ENCODE assay signal across 13 cellular contexts in the genomic region with DNA sequence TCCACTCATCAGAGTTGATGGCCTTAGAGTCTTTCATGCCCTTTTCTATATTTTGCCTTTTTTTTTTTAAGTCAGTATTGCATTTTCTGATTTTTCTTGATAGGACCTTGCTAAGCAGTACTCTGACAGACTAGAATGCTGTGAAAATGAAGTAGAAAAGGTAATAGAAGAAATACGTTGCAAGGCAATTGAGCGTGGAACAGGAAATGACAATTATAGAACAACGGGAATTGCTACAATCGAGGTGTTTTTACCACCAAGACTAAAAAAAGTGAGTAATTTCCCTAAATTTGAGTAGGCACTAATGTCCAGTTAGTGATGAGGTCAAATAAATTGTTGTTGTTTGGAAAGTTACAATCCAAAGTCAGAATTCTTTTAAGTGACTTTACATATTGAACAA. TPM values are rescaled to one million over a fixed set of nuclear protein-coding genes. Genes with fewer than 3 reads are reported as not detected.
DNase-seq lines count a peak whose midpoint lies in the region; ATAC-seq, FAIRE-seq and TF ChIP-seq lines count a peak whose summit lies in the region.
"Had no signal": no experiment of that assay in that cellular context is flagged by ENCODE, and none has a peak within 500 bp of the region (broad histone marks: within the 10 kb centered on the region; RNA-seq: fewer than 3 reads in every experiment).

No MANE protein-coding gene starts in this region.

- H3K79me2 ChIP-seq in HepG2 (ENCODE audit: insufficient read depth, low read length), result peaks cover 2% of the 10 kb centered on the region
- peaks cover 8% of the 10 kb centered on the region for H3K79me2 ChIP-seq in neural progenitor cell (ENCODE audit: low read depth)

- intact Hi-C loops in activated B cell treated with CpG ODN at 0.5 μM for 24 hours (cut with micrococcal nuclease), result loop anchor here (10.0 kb wide), 3 partner anchors 294 to 1634 kb away; partner anchors contain the start of genes CDK5, SLC4A2 and XRCC2
- intact Hi-C loops in HepG2 (cut with micrococcal nuclease; ENCODE audit: unreplicated experiment), result no loop called here
- intact Hi-C loops in thyroid gland (cut with DNase I), result no loop called here

- no peaks in the 10 kb centered on the region for H3K27me3 ChIP-seq in HepG2 (ENCODE audit: control insufficient read depth in 1 of 2, insufficient read depth in 2 of 2, low read length in 2 of 2)
- no peaks in the 10 kb centered on the region for H3K27me3 ChIP-seq in thyroid gland
- H3K27me3 ChIP-seq in neural progenitor cell, result no peaks in the 10 kb centered on the region
- H3K27me3 ChIP-seq: ascending aorta had no signal

- DNase-seq in activated naive CD4-positive, alpha-beta T cell treated with Interleukin-2 at 50 U/mL for 16 hours, result no peak
- no peak for DNase-seq in activated B cell treated with CpG ODN at 0.5 μM for 24 hours
- DNase-seq in HepG2 (ENCODE audit: low spot score), result no peak
- no peak for DNase-seq in thyroid gland
- no peak for DNase-seq in neural progenitor cell (ENCODE audit: low spot score)
- DNase-seq in retina, result no peak
- DNase-seq: NCI-H1436 treated with DMSO at 0.1 percent for 48 hours, NCI-H526 treated with DMSO at 0.1 percent for 48 hours, right cardiac atrium had no signal

- H3K4me2 ChIP-seq in HepG2 (ENCODE audit: low read depth, low read length) (peak overlapping the region; percentile 90), neural progenitor cell (no peak overlapping the region)

- H3K9ac ChIP-seq in HepG2 (ENCODE audit: insufficient read depth, low read depth, low read length), result peak overlapping the region; percentile 68; the same call in 1 of the 2 replicates
- H3K9ac ChIP-seq in neural progenitor cell, result no peak overlapping the region

- no peak for FAIRE-seq in HepG2 (lab: Jason Lieb, UNC)
- FAIRE-seq: endometrium had no signal

- H3K4me3 Mint-ChIP-seq in activated naive CD4-positive, alpha-beta T cell treated with anti-CD3 and anti-CD28 coated beads, Interleukin-2, amount 50 U/mL, for 24 hours, result peak overlapping the region; percentile 82
- H3K4me3 Mint-ChIP-seq in activated B cell treated with CpG ODN at 0.5 μM for 24 hours (peak overlapping the region; percentile 88), neural progenitor cell (no peak overlapping the region)

- CTCF ChIA-PET in activated B cell treated with CpG ODN at 0.5 μM for 24 hours (lab: Charles Lee), result interaction anchor here (4.3 to 7.4 kb wide), 2 partner anchors 9 to 32 kb away, joined by 27 to 205 read pairs; partner anchors contain the start of gene NUB1
- CTCF ChIA-PET in HepG2 (lab: Yijun Ruan, JAX; ENCODE audit: low intra/inter-chr PET ratio, low total read pairs), result interaction anchor here (3.0 kb wide), 1 partner anchor 34 kb away, joined by 60 read pairs; no protein-coding TSS in a partner anchor

- H2AFZ ChIP-seq in HepG2 (ENCODE audit: low read length) (no peak overlapping the region), neural progenitor cell (replicated peaks) (no peak overlapping the region)

- 98% methylated on average over 4 of the region's 4 CpGs for WGBS in HepG2 (ENCODE audit: low lambda C conversion rate)
- 76 to 78% methylated on average over 4 of the region's 4 CpGs for WGBS in thyroid gland, 2 donors

- no peak for TF ChIP-seq RAD21 in HepG2 (CRISPR knock-in tag; IDR thresholded peaks at IDR 0.05)

- H3K4me1 Mint-ChIP-seq in activated naive CD4-positive, alpha-beta T cell treated with anti-CD3 and anti-CD28 coated beads, Interleukin-2, amount 50 U/mL, for 24 hours, result peaks cover 68% of the 10 kb centered on the region
- H3K4me1 Mint-ChIP-seq in activated B cell treated with CpG ODN at 0.5 μM for 24 hours (peaks cover 64% of the 10 kb centered on the region), neural progenitor cell (peaks cover 7% of the 10 kb centered on the region)

- BruUV-seq in HepG2 (replicated peaks; lab: Mats Ljungman, UMichigan), result no TSS peak

- TF ChIP-seq CTCF in activated B cell treated with CpG ODN at 0.5 μM for 24 hours (IDR thresholded peaks at IDR 0.05), result no peak
- TF ChIP-seq CTCF in HepG2 (CRISPR knock-in tag; IDR thresholded peaks at IDR 0.05), result no peak
- no peak for TF ChIP-seq CTCF in thyroid gland (IDR thresholded peaks at IDR 0.05)
- no peak for TF ChIP-seq CTCF in neural progenitor cell (IDR thresholded peaks at IDR 0.05)

- no peak for TF ChIP-seq POLR2A in HepG2 (IDR thresholded peaks at IDR 0.05; ENCODE audit: insufficient read depth in 1 of 2, low read depth in 2 of 2, low read length in 2 of 2)
- TF ChIP-seq POLR2A in thyroid gland (IDR thresholded peaks at IDR 0.05), result no peak

- H3K36me3 ChIP-seq in HepG2 (replicated peaks in 1 of 2; ENCODE audit: control insufficient read depth in 1 of 2, insufficient read depth in 2 of 2, low read length in 2 of 2), result peaks cover 21 to 40% of the 10 kb centered on the region in 2 experiments
- peaks cover 25 to 39% of the 10 kb centered on the region in 2 donors for H3K36me3 ChIP-seq in thyroid gland
- H3K36me3 ChIP-seq in neural progenitor cell, result no peaks in the 10 kb centered on the region

- H3F3A ChIP-seq in neural progenitor cell (ENCODE audit: low read depth), result peaks cover 17% of the 10 kb centered on the region

- no peaks in the 10 kb centered on the region for H3K9me3 Mint-ChIP-seq in activated naive CD4-positive, alpha-beta T cell treated with anti-CD3 and anti-CD28 coated beads, Interleukin-2, amount 50 U/mL, for 24 hours
- H3K9me3 Mint-ChIP-seq in activated B cell treated with CpG ODN at 0.5 μM for 24 hours (no peaks in the 10 kb centered on the region), neural progenitor cell (no peaks in the 10 kb centered on the region)

- H3K4me1 ChIP-seq in HepG2 (ENCODE audit: insufficient read depth, low read length) (peaks cover 27% of the 10 kb centered on the region), thyroid gland (peaks cover 11 to 14% of the 10 kb centered on the region in 2 donors), neural progenitor cell (no peaks in the 10 kb centered on the region)

- peak overlapping the region; percentile 97 for H3K27ac Mint-ChIP-seq in activated naive CD4-positive, alpha-beta T cell treated with anti-CD3 and anti-CD28 coated beads, Interleukin-2, amount 50 U/mL, for 24 hours
- H3K27ac Mint-ChIP-seq in activated B cell treated with CpG ODN at 0.5 μM for 24 hours (peak overlapping the region; percentile 99), neural progenitor cell (no peak overlapping the region)

- peak overlapping the region in 2 of 3 experiments; percentile 56 to 69; a peak in 2 of 6 replicates for H3K4me3 ChIP-seq in HepG2 (replicated peaks in 1 of 3; ENCODE audit: insufficient read depth in 1 of 3, low read depth in 2 of 3, low read length in 3 of 3)
- no peak overlapping the region for H3K4me3 ChIP-seq in thyroid gland (replicated peaks in 1 of 3)
- no peak overlapping the region for H3K4me3 ChIP-seq in neural progenitor cell
- H3K4me3 ChIP-seq: ascending aorta had no signal

- POLR2A ChIA-PET in activated B cell treated with CpG ODN at 0.5 μM for 24 hours (lab: Charles Lee) (interaction anchor here (0.9 kb wide), 1 partner anchor 283 kb away, joined by 3 read pairs; no protein-coding TSS in a partner anchor), HepG2 (lab: Yijun Ruan, JAX) (interaction anchor here (2.2 kb wide), 1 partner anchor 8 kb away, joined by 11 read pairs; the partner anchor contains the start of gene NUB1)

- no peaks in the 10 kb centered on the region for H3K27me3 Mint-ChIP-seq in activated naive CD4-positive, alpha-beta T cell treated with anti-CD3 and anti-CD28 coated beads, Interleukin-2, amount 50 U/mL, for 24 hours
- no peaks in the 10 kb centered on the region for H3K27me3 Mint-ChIP-seq in activated B cell treated with CpG ODN at 0.5 μM for 24 hours
- H3K27me3 Mint-ChIP-seq in neural progenitor cell (ENCODE audit: insufficient read depth, low read depth), result peaks cover 2% of the 10 kb centered on the region

- TF ChIP-seq EP300 in HepG2 (IDR thresholded peaks at IDR 0.05; ENCODE audit: low read depth in 2 of 2, low read length in 2 of 2) (no peak), HepG2 (CRISPR knock-in tag; IDR thresholded peaks at IDR 0.05; ENCODE audit: borderline replicate concordance) (no peak)

- peaks cover 5% of the 10 kb centered on the region; the same call in 1 of the 2 replicates for H4K20me1 ChIP-seq in HepG2 (ENCODE audit: insufficient read depth, low read length)
- peaks cover 11% of the 10 kb centered on the region for H4K20me1 ChIP-seq in neural progenitor cell (ENCODE audit: low read depth)

- H3K27ac ChIP-seq in HepG2 (ENCODE audit: extremely low read length, insufficient read depth, low read length) (peak overlapping the region; percentile 83), thyroid gland (peak overlapping the region; percentile 61 to 86 (median 84)), neural progenitor cell (no peak overlapping the region)
- H3K27ac ChIP-seq: ascending aorta had no signal

- H3K9me3 ChIP-seq in HepG2 (ENCODE audit: low read length) (no peaks in the 10 kb centered on the region), thyroid gland (no peaks in the 10 kb centered on the region), neural progenitor cell (ENCODE audit: low read depth) (no peaks in the 10 kb centered on the region)
- H3K9me3 ChIP-seq: ascending aorta had no signal

- peaks cover 10% of the 10 kb centered on the region for H3K36me3 Mint-ChIP-seq in activated naive CD4-positive, alpha-beta T cell treated with anti-CD3 and anti-CD28 coated beads, Interleukin-2, amount 50 U/mL, for 24 hours
- H3K36me3 Mint-ChIP-seq in activated B cell treated with CpG ODN at 0.5 μM for 24 hours (ENCODE audit: low read depth), result peaks cover 54% of the 10 kb centered on the region
- H3K36me3 Mint-ChIP-seq in neural progenitor cell, result peaks cover 7% of the 10 kb centered on the region

- ATAC-seq in activated B cell treated with CpG ODN at 0.5 μM for 24 hours (ENCODE audit: low read depth), result no peak
- no peak for ATAC-seq in HepG2
- ATAC-seq in HG03045 (IDR thresholded peaks at IDR 0.05; ENCODE audit: unreplicated experiment), result no peak

- in situ Hi-C loops in HepG2 (cut with HindIII; ENCODE audit: extremely low pct_ligation_motif_present, low pct_unique_long_range_greater_than_20kb), result no loop called here

RNA-seq across cellular contexts. Expression of gene NUB1, which starts 7.4 kb away (rescaled TPM):
- total RNA-seq in activated B cell treated with CpG ODN at 0.5 μM for 24 hours (47.5 and 52.7 TPM in 2 replicates), HepG2 (2016; rRNA removed; fragmentation: Illumina TruSeq; extraction: Trizol) (37.0 and 47.3 TPM in 2 replicates), thyroid gland (10 to 100 TPM; 56.9 to 75.5 (median 71.4) TPM), neural progenitor cell (ENCODE audit: low replicate concordance) (56.3 and 61.7 TPM in 2 replicates)
- total RNA-seq in HepG2 (2016; cell fraction: cytosol; rRNA removed; fragmentation: Illumina TruSeq; extraction: Trizol; ENCODE audit: low read depth), result 4.7 and 6.0 TPM in 2 replicates
- 35.2 and 42.6 TPM in 2 replicates for total RNA-seq in HepG2 (2016; cell fraction: insoluble cytoplasmic fraction; rRNA removed; fragmentation: Illumina TruSeq; extraction: Trizol)
- total RNA-seq in HepG2 (2016; cell fraction: membrane; rRNA removed; fragmentation: Illumina TruSeq; extraction: Trizol), result 10.8 and 12.6 TPM in 2 replicates
- 18.9 and 20.1 TPM in 2 replicates for total RNA-seq in HepG2 (2016; cell fraction: nucleus; rRNA removed; fragmentation: Illumina TruSeq; extraction: Trizol)
- 26.0 and 27.1 TPM in 2 replicates for polyA plus RNA-seq in HepG2 (2011; rRNA removed)
- polyA plus RNA-seq in HepG2 (2011; cell fraction: cytosol; rRNA removed), result 19.1 and 22.8 TPM in 2 replicates
- polyA plus RNA-seq in HepG2 (2011; cell fraction: nucleus; rRNA removed), result 33.3 and 38.5 TPM in 2 replicates
- polyA plus RNA-seq in HepG2 (2012), result 42.2 and 43.6 TPM in 2 replicates
- 2.7 and 3.1 TPM in 2 replicates for polyA plus RNA-seq in HepG2 (2016; cell fraction: cytosol; fragmentation: Illumina TruSeq; extraction: Trizol; ENCODE audit: low read depth)
- polyA plus RNA-seq in HepG2 (2016; cell fraction: insoluble cytoplasmic fraction; fragmentation: Illumina TruSeq; extraction: Trizol; ENCODE audit: low read depth), result 47.8 and 54.9 TPM in 2 replicates
- polyA plus RNA-seq in HepG2 (2016; cell fraction: membrane; fragmentation: Illumina TruSeq; extraction: Trizol; ENCODE audit: low read depth), result 6.4 and 6.9 TPM in 2 replicates
- 27.0 and 28.5 TPM in 2 replicates for polyA plus RNA-seq in HepG2 (2016; cell fraction: nucleus; fragmentation: Illumina TruSeq; extraction: Trizol; ENCODE audit: insufficient read depth, low read depth)
- polyA minus RNA-seq in HepG2 (2011; rRNA and poly(A)+ RNA removed; ENCODE audit: low replicate concordance), result 32.1 and 35.9 TPM in 2 replicates
- 22.8 and 23.4 TPM in 2 replicates for polyA minus RNA-seq in HepG2 (2011; cell fraction: cytosol; rRNA and poly(A)+ RNA removed)
- polyA minus RNA-seq in HepG2 (2011; cell fraction: nucleus; rRNA and poly(A)+ RNA removed), result 31.8 and 46.1 TPM in 2 replicates

Comparison
In these comparisons a context has a peak if more than half of its experiments do, and no peak if none do; other contexts are left out.
1. H3K4me3 ChIP-seq: peak in HepG2 (2 of 3); none in thyroid gland (0 of 3) and neural progenitor cell (single experiment).